ENCODE assay signal across 8 cellular contexts in the genomic region with DNA sequence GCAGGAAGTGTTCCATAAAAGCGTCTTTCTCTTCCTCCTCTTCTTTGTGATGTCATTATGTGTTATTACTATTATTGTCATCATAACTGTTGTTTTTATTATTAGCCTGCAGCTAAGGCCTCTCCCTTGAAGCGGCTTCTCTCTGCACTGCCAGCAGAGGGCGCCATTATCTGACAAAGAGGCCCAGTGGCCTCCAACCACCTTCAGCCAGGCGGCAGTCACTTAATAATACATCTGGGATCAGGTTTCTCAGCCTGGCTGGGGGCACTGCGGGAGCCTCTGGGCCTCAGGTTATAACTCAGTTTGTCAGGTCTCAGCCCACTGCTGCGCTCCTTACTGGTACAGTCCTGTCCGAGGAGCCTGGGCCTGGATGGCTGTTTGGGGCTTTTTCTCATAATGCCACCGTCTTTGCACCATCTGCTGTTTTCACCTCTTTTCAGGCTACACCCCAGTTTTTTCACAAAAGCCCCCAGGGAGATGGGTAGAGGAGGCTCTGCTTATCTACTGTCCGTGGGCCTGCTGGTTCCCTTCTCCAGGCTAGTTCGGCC.
DNase-seq lines count a peak whose midpoint lies in the region; ATAC-seq and TF ChIP-seq lines count a peak whose summit lies in the region.

No MANE protein-coding gene starts in this region.

- no peak overlapping the region for H3K9ac ChIP-seq in IMR-90 (ENCODE audit: low read depth, low read length)

- no peaks in the 10 kb centered on the region for H3K9me3 ChIP-seq in IMR-90 (ENCODE audit: control insufficient read depth, insufficient read depth, low read length)

- H3K56ac ChIP-seq in IMR-90 (ENCODE audit: extremely low read depth, insufficient read depth, low read length) = no peak overlapping the region

- H4K91ac ChIP-seq in IMR-90 (ENCODE audit: insufficient read depth, low read depth, low read length) = peak overlapping the region; percentile 33; the same call in 1 of the 2 replicates

- H3K4me2 ChIP-seq in IMR-90 (ENCODE audit: low read depth, low read length) = no peak overlapping the region

- BruUV-seq in IMR-90 (replicated peaks; lab: Mats Ljungman, UMichigan) = no TSS peak

- no peaks in the 10 kb centered on the region for H4K20me1 ChIP-seq in IMR-90 (ENCODE audit: insufficient read depth, low read length)

- peak overlapping the region; percentile 66 for H2AFZ ChIP-seq in IMR-90 (replicated peaks; ENCODE audit: low read length, poor library complexity)

- H3K4me1 ChIP-seq in IMR-90 (ENCODE audit: control insufficient read depth, insufficient read depth, low read length) = peaks cover 4% of the 10 kb centered on the region; the same call in 1 of the 2 replicates

- dilution Hi-C loops in IMR-90 (cut with HindIII; ENCODE audit: low sequenced_read_pairs, unreplicated experiment) = no loop called here

- H3K36me3 ChIP-seq in GM06990 (ENCODE audit: control insufficient read depth, insufficient read depth, low read length) = no peaks in the 10 kb centered on the region
- no peaks in the 10 kb centered on the region for H3K36me3 ChIP-seq in IMR-90 (ENCODE audit: control insufficient read depth, insufficient read depth, low read length)

- no peak overlapping the region for H2AK5ac ChIP-seq in IMR-90 (ENCODE audit: low read depth, low read length)

- peak overlapping the region; percentile 94; the same call in 1 of the 2 replicates for H2BK120ac ChIP-seq in IMR-90 (ENCODE audit: low read depth, low read length)

- DNase-seq in GM06990 (ENCODE audit: extremely low read depth, insufficient read length) = peak; percentile 27
- peak; percentile 69 for DNase-seq in IMR-90
- peak; percentile 80 for DNase-seq in RKO (ENCODE audit: low spot score)
- DNase-seq in activated naive CD4-positive, alpha-beta T cell treated with anti-CD3 and anti-CD28 coated beads, Interleukin-2, amount 50 U/mL, for 16 hours = peak; percentile 33
- peak; percentile 74 for DNase-seq in left ventricle myocardium superior
- DNase-seq in stimulated activated CD4-positive, alpha-beta T cell treated with anti-CD3 and anti-CD28 coated beads, Interleukin-15, amount 100 ng/mL, for 24 hours = peak; percentile 73
- DNase-seq in putamen (ENCODE audit: low spot score) = no peak

- H3K4ac ChIP-seq in IMR-90 (ENCODE audit: low read depth, low read length) = peak overlapping the region; percentile 29

- no peak overlapping the region for H3K23ac ChIP-seq in IMR-90 (ENCODE audit: low read depth, low read length)

- ATAC-seq in IMR-90 (ENCODE audit: low read depth) (peak; percentile 85), left ventricle myocardium superior (peak; percentile 83)

- POLR2A ChIA-PET in IMR-90 (lab: Charles Lee; ENCODE audit: unreplicated experiment) = no interaction called here

- WGBS in IMR-90 (ENCODE audit: extremely low coverage in 2 of 2, insufficient read length in 1 of 2), 2 experiments = 0% methylated on average over 2 of the region's 10 CpGs; no CpG with 5 or more reads in 1 of the 2 experiments

- H2BK15ac ChIP-seq in IMR-90 (ENCODE audit: low read depth, low read length) = no peak overlapping the region

- TF ChIP-seq POLR2A in IMR-90 (IDR thresholded peaks at IDR 0.05; ENCODE audit: low read depth, low read length) = no peak

- H2AK9ac ChIP-seq in IMR-90 (replicated peaks; ENCODE audit: low read depth, low read length, poor library complexity) = no peak overlapping the region

- H2BK5ac ChIP-seq in IMR-90 (ENCODE audit: low read depth, low read length, poor library complexity, severe bottlenecking) = no peak overlapping the region

- in situ Hi-C loops in IMR-90 (cut with MboI; ENCODE audit: low sequenced_read_pairs) = no loop called here

- no peak overlapping the region; the same call in 1 of the 2 replicates for H3K18ac ChIP-seq in IMR-90 (ENCODE audit: low read depth, low read length)

- CTCF ChIA-PET in IMR-90 (lab: Yijun Ruan, JAX) = interaction anchor here (0.6 to 2.0 kb wide), 6 partner anchors 16 to 467 kb away, joined by 3 to 6 read pairs (median 4); no protein-coding TSS in a partner anchor

- no peak overlapping the region for H3K4me3 ChIP-seq in GM06990 (replicated peaks; ENCODE audit: low read depth, low read length)
- H3K4me3 ChIP-seq in IMR-90 (ENCODE audit: insufficient read depth, low read depth, low read length) = no peak overlapping the region

- H2BK20ac ChIP-seq in IMR-90 (ENCODE audit: low read depth, low read length) = no peak overlapping the region; the same call in 1 of the 2 replicates

- H3K79me1 ChIP-seq in IMR-90 (ENCODE audit: low read depth in 1 of 2, low read length in 2 of 2) = no peaks in the 10 kb centered on the region

- intact Hi-C loops in IMR-90 (cut with micrococcal nuclease) (loop anchor here (1.0 kb wide), 5 partner anchors 87 to 609 kb away; no protein-coding TSS in a partner anchor), left ventricle myocardium superior (cut with micrococcal nuclease) (no loop called here)

- no peaks in the 10 kb centered on the region for H3K9me1 ChIP-seq in IMR-90 (ENCODE audit: insufficient read depth, low read length)

- H4K5ac ChIP-seq in IMR-90 (ENCODE audit: low read depth, low read length) = peak overlapping the region; percentile 27; the same call in 1 of the 2 replicates

- H3K27ac ChIP-seq in 22Rv1 (no peak overlapping the region), IMR-90 (ENCODE audit: insufficient read depth, low read length) (peak overlapping the region; percentile 10; the same call in 1 of the 2 replicates)

- H3K27me3 ChIP-seq in GM06990 (replicated peaks; ENCODE audit: control insufficient read depth, insufficient read depth, low read length) (no peaks in the 10 kb centered on the region), IMR-90 (ENCODE audit: control insufficient read depth, insufficient read depth, low read length) (no peaks in the 10 kb centered on the region; the same call in 1 of the 2 replicates)

- peak overlapping the region in 1 of 2 experiments; percentile 71; a peak in 1 of 4 replicates for H4K8ac ChIP-seq in IMR-90 (ENCODE audit: low read depth in 2 of 2, low read length in 2 of 2)

- peak; percentile 73 for TF ChIP-seq RAD21 in IMR-90 (IDR thresholded peaks at IDR 0.05; ENCODE audit: low read length)

- TF ChIP-seq CTCF in 22Rv1 (IDR thresholded peaks at IDR 0.05) (peak; percentile 86), GM06990 (IDR thresholded peaks at IDR 0.05; ENCODE audit: insufficient read depth, low read length, poor library complexity, severe bottlenecking) (peak; percentile 91), IMR-90 (conservative IDR thresholded peaks at IDR 0.05; ENCODE audit: low read depth, low read length) (peak; percentile 82)

- no peak overlapping the region for H3K14ac ChIP-seq in IMR-90 (replicated peaks; ENCODE audit: low read depth, low read length)

TF ChIP-seq in IMR-90, 13 proteins besides CTCF, POLR2A, EP300 and RAD21:
- TF ChIP-seq SMC3 (IDR thresholded peaks at IDR 0.05; ENCODE audit: low read depth, low read length) (peak; percentile 69), BHLHE40 (IDR thresholded peaks at IDR 0.05; ENCODE audit: low read depth, low read length) (no peak), MAZ (IDR thresholded peaks at IDR 0.05; ENCODE audit: borderline replicate concordance, low read depth, low read length) (no peak), CHD1 (IDR thresholded peaks at IDR 0.05; ENCODE audit: low read depth, low read length) (no peak)
